ENCODE assay signal across 22 cellular contexts in the genomic region with DNA sequence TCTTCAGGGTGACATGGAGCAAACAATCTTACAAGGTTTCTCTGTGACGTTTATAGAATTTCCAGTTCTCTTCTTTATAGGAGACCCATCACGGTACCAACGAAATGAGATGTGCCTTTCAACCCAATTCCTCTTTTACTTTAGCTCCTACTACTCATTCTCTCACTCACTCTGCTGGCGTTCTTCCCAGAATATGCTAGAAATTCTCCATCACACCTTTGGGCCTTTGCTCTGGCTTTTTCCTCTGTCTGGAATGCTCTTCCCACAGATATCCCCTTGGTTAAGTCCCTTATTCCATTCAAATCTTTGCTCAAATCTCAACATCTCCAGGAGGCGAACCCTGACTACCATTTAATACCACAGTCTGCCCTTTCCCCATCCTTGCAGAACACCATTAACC. TPM values are rescaled to one million over a fixed set of nuclear protein-coding genes. Genes with fewer than 3 reads are reported as not detected.
DNase-seq lines count a peak whose midpoint lies in the region; ATAC-seq and TF ChIP-seq lines count a peak whose summit lies in the region.
"Had no signal": no experiment of that assay in that cellular context is flagged by ENCODE, and none has a peak within 500 bp of the region (broad histone marks: within the 10 kb centered on the region; RNA-seq: fewer than 3 reads in every experiment).

No MANE protein-coding gene starts in this region.

- H3K4me2 ChIP-seq in PC-3 (ENCODE audit: low read length), result no peak overlapping the region
- H3K4me2 ChIP-seq: PC-9 had no signal

- peaks cover 21% of the 10 kb centered on the region; the same call in 1 of the 2 replicates for H3K79me2 ChIP-seq in PC-3 (ENCODE audit: low read length)

- no TSS peak for BruUV-seq in PC-3 (replicated peaks; lab: Mats Ljungman, UMichigan)

- ATAC-seq in PC-3 (no peak), right cardiac atrium (peak; percentile 67 to 70), GM18867 (IDR thresholded peaks at IDR 0.05; ENCODE audit: unreplicated experiment) (no peak), HG03378 (IDR thresholded peaks at IDR 0.05; ENCODE audit: unreplicated experiment) (no peak)
- ATAC-seq: activated CD4-positive, CD25-positive, alpha-beta regulatory T cell treated with anti-CD3 and anti-CD28 coated beads, Interleukin-2, amount 50 U/mL, for 24 hours; naive thymus-derived CD4-positive, alpha-beta T cell; stimulated activated memory B cell treated with anti-CD40 and anti-IgM and Interleukin-4, amounts not matched to agents 10 μg/mL and 1 μg/mL and 100 μg/mL, for 72 hours had no signal

- H3K9me3 ChIP-seq in PC-3 (ENCODE audit: low read length) (no peaks in the 10 kb centered on the region), right cardiac atrium (ENCODE audit: control insufficient read depth, low read length) (no peaks in the 10 kb centered on the region)
- H3K9me3 ChIP-seq: ovary, thoracic aorta had no signal

- H3K27me3 ChIP-seq in PC-3 (ENCODE audit: low read length) (no peaks in the 10 kb centered on the region), right cardiac atrium (ENCODE audit: control insufficient read depth, insufficient read depth) (no peaks in the 10 kb centered on the region)
- H3K27me3 ChIP-seq: ovary had no signal

- H3K36me3 ChIP-seq in PC-3 (ENCODE audit: low read depth, low read length), result no peaks in the 10 kb centered on the region
- H3K36me3 ChIP-seq: ovary, thoracic aorta had no signal

- H3K9ac ChIP-seq in PC-3 (ENCODE audit: low read length), result no peak overlapping the region

- peak; percentile 21 for DNase-seq in AG08396 (ENCODE audit: low spot score)
- peak; percentile 45 for DNase-seq in PC-3
- peak; percentile 55 for DNase-seq in choroid plexus epithelial cell (ENCODE audit: low read depth)
- no peak for DNase-seq in right cardiac atrium
- DNase-seq in NOMO-1 treated with DMSO at 0.1 percent for 48 hours (lab: John Stamatoyannopoulos, UW; ENCODE audit: unreplicated experiment), result no peak
- DNase-seq in OCI-M1 (lab: John Stamatoyannopoulos, UW), result no peak
- DNase-seq: activated naive CD4-positive, alpha-beta T cell treated with anti-CD3 and anti-CD28 coated beads for 36 hours; activated T-cell treated with anti-CD3 and anti-CD28 coated beads, Interleukin-2, amount 50 U/mL, for 24 hours; cortex of kidney; KG1; mesendoderm; naive thymus-derived CD4-positive, alpha-beta T cell; NCI-H1694 treated with DMSO at 0.1 percent for 48 hours; NCI-H748 treated with DMSO at 0.1 percent for 48 hours; ovary; PC-9; T1000 had no signal

- H3K4me3 ChIP-seq in PC-3 (ENCODE audit: low read length) (no peak overlapping the region), choroid plexus epithelial cell (ENCODE audit: low read depth, low read length) (no peak overlapping the region), right cardiac atrium (ENCODE audit: low read length) (no peak overlapping the region)
- H3K4me3 ChIP-seq: ovary, PC-9, thoracic aorta had no signal

- H3K4me1 ChIP-seq in PC-3 (ENCODE audit: insufficient read depth, low read length), result peaks cover 37% of the 10 kb centered on the region
- peaks cover 6% of the 10 kb centered on the region for H3K4me1 ChIP-seq in right cardiac atrium (ENCODE audit: control insufficient read depth, insufficient read depth, low read length)

- CTCF ChIA-PET in PC-3 (lab: Charles Lee), result no interaction called here

- TF ChIP-seq CTCF in PC-3 (conservative IDR thresholded peaks at IDR 0.05; ENCODE audit: low read depth, low read length) (no peak), choroid plexus epithelial cell (conservative IDR thresholded peaks at IDR 0.05; ENCODE audit: low read depth, low read length) (no peak)

- H3K27ac ChIP-seq in PC-3 (ENCODE audit: low read length) (no peak overlapping the region), right cardiac atrium (ENCODE audit: low read length) (peak overlapping the region; percentile 35)
- H3K27ac ChIP-seq: ovary, PC-9 had no signal

- H3K9me2 ChIP-seq in PC-3 (replicated peaks; ENCODE audit: low read length), result no peaks in the 10 kb centered on the region

- no peak overlapping the region for H2AFZ ChIP-seq in PC-3 (ENCODE audit: low read length)
- H2AFZ ChIP-seq: PC-9 had no signal

- WGBS in right cardiac atrium, result 60% methylated on average over 5 of the region's 5 CpGs

- POLR2A ChIA-PET in PC-3 (lab: Charles Lee; ENCODE audit: unreplicated experiment), result no interaction called here

- intact Hi-C loops in PC-3 (cut with micrococcal nuclease) (no loop called here), right cardiac atrium (cut with DNase I) (no loop called here)

- H3F3A ChIP-seq in PC-3 (ENCODE audit: low read length, unreplicated experiment), result peaks cover 5% of the 10 kb centered on the region

- no peaks in the 10 kb centered on the region for H4K20me1 ChIP-seq in PC-3 (ENCODE audit: low read length)

RNA-seq across cellular contexts. Expression of a gene that starts 39.0 kb away (rescaled TPM):
- total RNA-seq in PC-3 (2014; rRNA removed) (27.4 and 28.0 TPM in 2 replicates), right cardiac atrium (10 to 100 TPM; 32.9 to 42.3 (median 41.0) TPM)
- polyA plus RNA-seq in right cardiac atrium, result 10.1 TPM
- total RNA-seq: activated naive CD4-positive, alpha-beta T cell treated with anti-CD3 and anti-CD28 coated beads for 36 hours had no signal
- polyA plus RNA-seq: naive thymus-derived CD4-positive, alpha-beta T cell had no signal

Comparison
In these comparisons a context has a peak if more than half of its experiments do, and no peak if none do; other contexts are left out.
1. DNase-seq: peak in AG08396 (single experiment), PC-3 (single experiment) and choroid plexus epithelial cell (single experiment); none in right cardiac atrium (0 of 3), NOMO-1 treated with DMSO at 0.1 percent for 48 hours (single experiment) and OCI-M1 (single experiment).
2. ATAC-seq: peak in right cardiac atrium (2 of 2); none in PC-3 (single experiment), GM18867 (single experiment) and HG03378 (single experiment).